In genomic region chr9:115006660-115007059, GRCh38 we compare ENCODE assay signal across 11 cellular contexts.
A peak's percentile ranks its signal among the peaks of the same experiment; 100 is the strongest.
DNase-seq lines count a peak whose midpoint lies in the region; ATAC-seq and TF ChIP-seq lines count a peak whose summit lies in the region.
"Had no signal": no experiment of that assay in that cellular context is flagged by ENCODE, and none has a peak within 500 bp of the region (broad histone marks: within the 10 kb centered on the region; RNA-seq: fewer than 3 reads in every experiment).

No MANE protein-coding gene starts in this region.

- H3K4me3 Mint-ChIP-seq in activated naive CD8-positive, alpha-beta T cell treated with anti-CD3 and anti-CD28 coated beads, Interleukin-2, amount 50 U/mL, for 24 hours: no peak overlapping the region
- H3K4me3 Mint-ChIP-seq in activated naive CD8-positive, alpha-beta T cell treated with anti-CD3 and anti-CD28 coated beads for 36 hours: no peak overlapping the region
- no peak overlapping the region for H3K4me3 Mint-ChIP-seq in T-helper 1 cell treated with Interleukin-12 subunit alpha and Interleukin-12 subunit beta and Interleukin-4 antibody, amounts not matched to agents 30 μg/mL and 1 μg/mL, for 36 hours
- no peak overlapping the region for H3K4me3 Mint-ChIP-seq in type B pancreatic cell
- H3K4me3 Mint-ChIP-seq: CD8-positive, alpha-beta T cell; neural crest cell had no signal

- peaks cover 8% of the 10 kb centered on the region for H3K27me3 Mint-ChIP-seq in activated naive CD8-positive, alpha-beta T cell treated with anti-CD3 and anti-CD28 coated beads, Interleukin-2, amount 50 U/mL, for 24 hours
- no peaks in the 10 kb centered on the region for H3K27me3 Mint-ChIP-seq in activated naive CD8-positive, alpha-beta T cell treated with anti-CD3 and anti-CD28 coated beads for 36 hours
- H3K27me3 Mint-ChIP-seq in T-helper 1 cell treated with Interleukin-12 subunit alpha and Interleukin-12 subunit beta and Interleukin-4 antibody, amounts not matched to agents 30 μg/mL and 1 μg/mL, for 36 hours (ENCODE audit: low read depth): peaks cover 5% of the 10 kb centered on the region
- H3K27me3 Mint-ChIP-seq in type B pancreatic cell: peaks cover 3% of the 10 kb centered on the region

- H3K27ac Mint-ChIP-seq in activated naive CD8-positive, alpha-beta T cell treated with anti-CD3 and anti-CD28 coated beads, Interleukin-2, amount 50 U/mL, for 24 hours: peak overlapping the region; percentile 9
- H3K27ac Mint-ChIP-seq in activated naive CD8-positive, alpha-beta T cell treated with anti-CD3 and anti-CD28 coated beads for 36 hours: no peak overlapping the region
- H3K27ac Mint-ChIP-seq in T-helper 1 cell treated with Interleukin-12 subunit alpha and Interleukin-12 subunit beta and Interleukin-4 antibody, amounts not matched to agents 30 μg/mL and 1 μg/mL, for 36 hours: peak overlapping the region; percentile 78
- H3K27ac Mint-ChIP-seq in type B pancreatic cell: no peak overlapping the region
- H3K27ac Mint-ChIP-seq: CD8-positive, alpha-beta T cell had no signal

- TF ChIP-seq CTCF in type B pancreatic cell (conservative IDR thresholded peaks at IDR 0.05): no peak

- peak; percentile 44 for ATAC-seq in activated naive CD8-positive, alpha-beta T cell treated with anti-CD3 and anti-CD28 coated beads, Interleukin-2, amount 50 U/mL, for 24 hours
- no peak for ATAC-seq in left lobe of liver
- ATAC-seq: CD8-positive, alpha-beta T cell had no signal

- DNase-seq in activated naive CD8-positive, alpha-beta T cell treated with anti-CD3 and anti-CD28 coated beads, Interleukin-2, amount 50 U/mL, for 24 hours: no peak
- DNase-seq in activated naive CD8-positive, alpha-beta T cell treated with anti-CD3 and anti-CD28 coated beads for 36 hours: no peak
- DNase-seq in fibroblast of gingiva (ENCODE audit: low read depth) (peak; percentile 95), stromal cell of bone marrow (ENCODE audit: low read depth) (peak; percentile 96), left lobe of liver (ENCODE audit: low spot score) (no peak), type B pancreatic cell (ENCODE audit: extremely low spot score, unreplicated experiment) (no peak), NCI-H446 treated with DMSO at 0.1 percent for 48 hours (lab: John Stamatoyannopoulos, UW) (no peak)
- DNase-seq: CD8-positive, alpha-beta T cell; colonic mucosa had no signal

- no peaks in the 10 kb centered on the region for H3K36me3 Mint-ChIP-seq in activated naive CD8-positive, alpha-beta T cell treated with anti-CD3 and anti-CD28 coated beads, Interleukin-2, amount 50 U/mL, for 24 hours (ENCODE audit: low read depth)
- H3K36me3 Mint-ChIP-seq in activated naive CD8-positive, alpha-beta T cell treated with anti-CD3 and anti-CD28 coated beads for 36 hours: no peaks in the 10 kb centered on the region
- H3K36me3 Mint-ChIP-seq in T-helper 1 cell treated with Interleukin-12 subunit alpha and Interleukin-12 subunit beta and Interleukin-4 antibody, amounts not matched to agents 30 μg/mL and 1 μg/mL, for 36 hours (ENCODE audit: low read depth): peaks cover 12% of the 10 kb centered on the region
- no peaks in the 10 kb centered on the region for H3K36me3 Mint-ChIP-seq in type B pancreatic cell
- H3K36me3 Mint-ChIP-seq: CD8-positive, alpha-beta T cell had no signal

- peaks cover 75% of the 10 kb centered on the region for H3K4me1 Mint-ChIP-seq in activated naive CD8-positive, alpha-beta T cell treated with anti-CD3 and anti-CD28 coated beads, Interleukin-2, amount 50 U/mL, for 24 hours
- H3K4me1 Mint-ChIP-seq in activated naive CD8-positive, alpha-beta T cell treated with anti-CD3 and anti-CD28 coated beads for 36 hours: peaks cover 49% of the 10 kb centered on the region
- H3K4me1 Mint-ChIP-seq in T-helper 1 cell treated with Interleukin-12 subunit alpha and Interleukin-12 subunit beta and Interleukin-4 antibody, amounts not matched to agents 30 μg/mL and 1 μg/mL, for 36 hours (ENCODE audit: low read depth): peaks cover 69% of the 10 kb centered on the region
- peaks cover 10% of the 10 kb centered on the region for H3K4me1 Mint-ChIP-seq in type B pancreatic cell (ENCODE audit: unreplicated experiment)
- H3K4me1 Mint-ChIP-seq: neural crest cell had no signal

- peaks cover 4% of the 10 kb centered on the region for H3K9me3 Mint-ChIP-seq in activated naive CD8-positive, alpha-beta T cell treated with anti-CD3 and anti-CD28 coated beads, Interleukin-2, amount 50 U/mL, for 24 hours
- no peaks in the 10 kb centered on the region for H3K9me3 Mint-ChIP-seq in activated naive CD8-positive, alpha-beta T cell treated with anti-CD3 and anti-CD28 coated beads for 36 hours
- H3K9me3 Mint-ChIP-seq in T-helper 1 cell treated with Interleukin-12 subunit alpha and Interleukin-12 subunit beta and Interleukin-4 antibody, amounts not matched to agents 30 μg/mL and 1 μg/mL, for 36 hours: no peaks in the 10 kb centered on the region
- H3K9me3 Mint-ChIP-seq in type B pancreatic cell: no peaks in the 10 kb centered on the region
- H3K9me3 Mint-ChIP-seq: CD8-positive, alpha-beta T cell; neural crest cell had no signal

Comparison
In these comparisons a context has a peak if more than half of its experiments do, and no peak if none do; other contexts are left out.
1. H3K27ac Mint-ChIP-seq: peak in activated naive CD8-positive, alpha-beta T cell treated with anti-CD3 and anti-CD28 coated beads, Interleukin-2, amount 50 U/mL, for 24 hours (single experiment) and T-helper 1 cell treated with Interleukin-12 subunit alpha and Interleukin-12 subunit beta and Interleukin-4 antibody, amounts not matched to agents 30 μg/mL and 1 μg/mL, for 36 hours (single experiment); none in activated naive CD8-positive, alpha-beta T cell treated with anti-CD3 and anti-CD28 coated beads for 36 hours (single experiment) and type B pancreatic cell (single experiment).
2. DNase-seq: peak in fibroblast of gingiva (single experiment) and stromal cell of bone marrow (single experiment); none in activated naive CD8-positive, alpha-beta T cell treated with anti-CD3 and anti-CD28 coated beads, Interleukin-2, amount 50 U/mL, for 24 hours (single experiment), activated naive CD8-positive, alpha-beta T cell treated with anti-CD3 and anti-CD28 coated beads for 36 hours (single experiment), left lobe of liver (single experiment), type B pancreatic cell (single experiment) and NCI-H446 treated with DMSO at 0.1 percent for 48 hours (single experiment).